ENCODE assay signal across 21 cellular contexts in the genomic region with DNA sequence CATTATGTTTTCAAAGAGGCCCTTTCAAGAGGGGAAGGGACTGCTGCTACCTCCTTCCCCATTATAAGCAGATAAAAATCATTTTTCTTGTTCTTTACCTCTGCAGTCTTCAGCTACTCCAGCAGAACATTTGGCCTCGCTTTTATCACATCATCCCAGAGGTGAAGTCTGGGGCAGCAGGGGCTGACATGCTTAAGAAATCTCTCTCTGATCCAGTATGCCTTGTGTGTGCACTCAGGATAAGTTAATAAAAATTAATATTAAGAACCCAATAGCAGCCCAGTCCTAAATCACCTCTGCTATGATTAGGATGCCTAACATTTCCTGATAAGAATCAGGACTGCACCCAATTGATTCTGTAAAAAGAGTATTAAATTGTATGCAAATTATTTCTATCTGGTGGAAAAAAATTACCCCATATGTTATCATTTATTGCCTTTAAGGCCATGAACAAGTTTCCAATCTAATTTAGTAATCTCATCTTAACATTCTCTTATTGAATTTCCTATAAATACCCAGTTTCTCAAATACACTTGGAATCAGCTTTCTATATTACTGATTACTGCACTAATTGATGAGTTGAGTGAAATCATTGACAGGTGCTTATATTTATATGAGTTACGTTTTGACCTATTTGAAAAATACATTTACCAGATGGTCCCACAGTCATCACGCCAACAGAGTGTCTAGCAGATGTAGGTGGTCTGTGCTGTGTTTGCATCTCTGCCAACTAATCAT.
"Had no signal": no experiment of that assay in that cellular context is flagged by ENCODE, and none has a peak within 500 bp of the region (broad histone marks: within the 10 kb centered on the region; RNA-seq: fewer than 3 reads in every experiment).

No MANE protein-coding gene starts in this region.

- H3K4me3 ChIP-seq: heart left ventricle, mucosa of descending colon, ovary, right atrium auricular region, sigmoid colon, skin epidermis, testis, tibial nerve, upper lobe of right lung, vagina had no signal

- H3K4me1 ChIP-seq: heart left ventricle, right atrium auricular region, sigmoid colon, testis, tibial nerve, upper lobe of right lung, vagina had no signal

- H3K36me3 ChIP-seq: heart left ventricle, ovary, right atrium auricular region, sigmoid colon, tibial nerve, upper lobe of right lung, vagina had no signal

- H3K27me3 ChIP-seq: heart left ventricle, ovary, right atrium auricular region, sigmoid colon, testis, tibial nerve, upper lobe of right lung, vagina had no signal

- H3K9me3 ChIP-seq: heart left ventricle, mucosa of descending colon, ovary, right atrium auricular region, sigmoid colon, testis, tibial nerve, upper lobe of right lung, vagina had no signal

- H3K27ac ChIP-seq: heart left ventricle, ovary, right atrium auricular region, sigmoid colon, skin epidermis, testis, tibial nerve, upper lobe of right lung, vagina had no signal

- ATAC-seq: heart left ventricle; left lobe of liver; mucosa of descending colon; naive thymus-derived CD8-positive, alpha-beta T cell; stimulated activated naive B cell treated with anti-CD40 and anti-IgM and Interleukin-4, amounts not matched to agents 10 μg/mL and 1 μg/mL and 100 μg/mL, for 72 hours; stimulated activated naive CD8-positive, alpha-beta T cell treated with anti-CD3 and anti-CD28 coated beads, Interleukin-15, amount 100 ng/mL, for 72 hours; upper lobe of right lung had no signal

- DNase-seq: effector CD4-positive, alpha-beta T cell; endodermal cell; foreskin melanocyte; heart left ventricle; hypothalamus; mammary epithelial cell; mucosa of descending colon; naive thymus-derived CD8-positive, alpha-beta T cell; ovary; sigmoid colon; stimulated activated CD4-positive, alpha-beta T cell treated with anti-CD3 and anti-CD28 coated beads, Interleukin-2, amount 100 ng/mL, for 24 hours; stimulated activated CD4-positive, alpha-beta T cell treated with anti-CD3 and anti-CD28 coated beads, Interleukin-4, amount 100 ng/mL, for 4 hours; stimulated activated naive B cell treated with anti-CD40 and anti-IgM and Interleukin-4, amounts not matched to agents 10 μg/mL and 1 μg/mL and 100 μg/mL, for 72 hours; stimulated activated naive CD8-positive, alpha-beta T cell treated with anti-CD3 and anti-CD28 coated beads, Interleukin-15, amount 100 ng/mL, for 72 hours; testis; upper lobe of right lung had no signal
